22 cellular contexts compared by ENCODE assay signal in the genomic region with DNA sequence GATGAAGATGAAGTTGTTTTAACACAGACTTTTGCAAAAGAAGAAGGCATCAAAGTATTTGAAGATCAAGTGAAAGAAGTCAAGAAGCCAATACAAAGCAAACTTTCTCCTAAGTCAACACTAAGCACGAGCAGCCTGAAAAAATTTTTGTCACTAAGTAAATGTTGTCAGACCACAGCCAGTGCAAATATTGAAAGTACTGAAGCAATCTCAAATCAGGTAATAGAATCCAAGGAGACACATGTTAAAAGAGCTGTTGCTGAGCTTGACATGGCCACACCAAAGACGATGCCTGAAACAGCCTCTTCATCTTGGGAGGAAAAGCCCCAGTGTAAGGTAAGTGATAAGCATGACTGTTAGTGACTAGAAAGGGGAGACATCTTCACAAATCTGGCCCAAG.
A peak's percentile ranks its signal among the peaks of the same experiment; 100 is the strongest.
DNase-seq lines count a peak whose midpoint lies in the region; ATAC-seq, FAIRE-seq and TF ChIP-seq lines count a peak whose summit lies in the region.
"Had no signal": no experiment of that assay in that cellular context is flagged by ENCODE, and none has a peak within 500 bp of the region (broad histone marks: within the 10 kb centered on the region; RNA-seq: fewer than 3 reads in every experiment).

No MANE protein-coding gene starts in this region.

- intact Hi-C loops in prostate gland (cut with DNase I): no loop called here
- intact Hi-C loops in transverse colon (cut with DNase I; ENCODE audit: low total_unique reads): no loop called here

- H3K27ac Mint-ChIP-seq in activated naive CD4-positive, alpha-beta T cell treated with anti-CD3 and anti-CD28 coated beads, Interleukin-2, amount 50 U/mL, for 72 hours: no peak overlapping the region
- H3K27ac Mint-ChIP-seq: B cell, CD14-positive monocyte had no signal

- no peak overlapping the region for H3K27ac ChIP-seq in prostate gland
- no peak overlapping the region for H3K27ac ChIP-seq in transverse colon
- H3K27ac ChIP-seq: A549, SK-N-MC had no signal

- no peak for TF ChIP-seq EP300 in transverse colon (IDR thresholded peaks at IDR 0.05; ENCODE audit: low read depth)

- peaks cover 0 to 11% of the 10 kb centered on the region in 2 donors for H3K36me3 Mint-ChIP-seq in activated naive CD4-positive, alpha-beta T cell treated with anti-CD3 and anti-CD28 coated beads, Interleukin-2, amount 50 U/mL, for 72 hours
- H3K36me3 Mint-ChIP-seq: CD14-positive monocyte had no signal

- peak; percentile 90 for ATAC-seq in left lobe of liver
- no peak for ATAC-seq in activated naive CD4-positive, alpha-beta T cell treated with anti-CD3 and anti-CD28 coated beads, Interleukin-2, amount 50 U/mL, for 72 hours
- ATAC-seq: A549 had no signal

- H3K9me3 ChIP-seq in prostate gland (no peaks in the 10 kb centered on the region), transverse colon (peaks cover 0 to 11% of the 10 kb centered on the region in 2 donors)
- H3K9me3 ChIP-seq: A549 had no signal

- no peak for TF ChIP-seq CTCF in LNCaP clone FGC (IDR thresholded peaks at IDR 0.05; ENCODE audit: control insufficient read depth, extremely low read depth, insufficient read depth)
- TF ChIP-seq CTCF in prostate gland (IDR thresholded peaks at IDR 0.05): no peak
- TF ChIP-seq CTCF in transverse colon (IDR thresholded peaks at IDR 0.05): no peak

- H3K36me3 ChIP-seq in prostate gland (no peaks in the 10 kb centered on the region), transverse colon (no peaks in the 10 kb centered on the region)

- H3K4me3 ChIP-seq in LNCaP clone FGC (ENCODE audit: low read depth, low read length): no peak overlapping the region
- no peak overlapping the region for H3K4me3 ChIP-seq in prostate gland
- no peak overlapping the region for H3K4me3 ChIP-seq in transverse colon
- H3K4me3 ChIP-seq: A549, SK-N-MC had no signal

- H3K4me1 ChIP-seq in prostate gland (replicated peaks) (no peaks in the 10 kb centered on the region), transverse colon (no peaks in the 10 kb centered on the region)
- H3K4me1 ChIP-seq: A549 had no signal

- TF ChIP-seq POLR2A in prostate gland (IDR thresholded peaks at IDR 0.05) (no peak), GM12892 (IDR thresholded peaks at IDR 0.05; ENCODE audit: low read depth, low read length) (no peak), transverse colon (IDR thresholded peaks at IDR 0.05) (no peak)

- in situ Hi-C loops in transverse colon (cut with MboI; ENCODE audit: low pct_ligation_motif_present in 1 of 4, low pct_unique_long_range_greater_than_20kb in 1 of 4, low sequenced_read_pairs in 3 of 4): no loop called here

- H3K9me3 Mint-ChIP-seq in activated naive CD4-positive, alpha-beta T cell treated with anti-CD3 and anti-CD28 coated beads, Interleukin-2, amount 50 U/mL, for 72 hours: peaks cover 9 to 19% of the 10 kb centered on the region in 2 donors

- FAIRE-seq in GM12892 (lab: Jason Lieb, UNC): no peak
- FAIRE-seq: A549, GM18507, HTR-8/SVneo had no signal

- WGBS in prostate gland: 54% methylated on average over 2 of the region's 2 CpGs
- 40 to 44% methylated on average over 2 of the region's 2 CpGs for WGBS in transverse colon (ENCODE audit: low coverage in 1 of 2), 2 donors

- H3K27me3 ChIP-seq in prostate gland (replicated peaks; ENCODE audit: insufficient read depth): no peaks in the 10 kb centered on the region
- H3K27me3 ChIP-seq in transverse colon: no peaks in the 10 kb centered on the region

- peak; percentile 81 for DNase-seq in DMS53 (lab: John Stamatoyannopoulos, UW)
- peak; percentile 58 for DNase-seq in LNCaP clone FGC (ENCODE audit: low read depth)
- DNase-seq in left lobe of liver (ENCODE audit: low spot score): no peak
- peak; percentile 22 for DNase-seq in prostate gland (ENCODE audit: low spot score)
- no peak for DNase-seq in GM12892 (ENCODE audit: insufficient read length)
- DNase-seq in activated naive CD4-positive, alpha-beta T cell treated with anti-CD3 and anti-CD28 coated beads, Interleukin-2, amount 50 U/mL, for 72 hours (ENCODE audit: low spot score in 2 of 2): no peak
- DNase-seq in transverse colon: no peak
- DNase-seq: DMS79 treated with DMSO at 0.1 percent for 48 hours, GOT3, HCEC 1CT, Karpas-422, NCI-H1694 treated with DMSO at 0.1 percent for 48 hours, NCI-H446 treated with DMSO at 0.1 percent for 48 hours, NCI-H526 treated with DMSO at 0.1 percent for 48 hours, Right ventricle myocardium superior, SW 1271 had no signal

Comparison
In these comparisons a context has a peak if more than half of its experiments do, and no peak if none do; other contexts are left out.
1. DNase-seq: peak in DMS53 (single experiment), LNCaP clone FGC (single experiment) and prostate gland (single experiment); none in left lobe of liver (single experiment), GM12892 (single experiment), activated naive CD4-positive, alpha-beta T cell treated with anti-CD3 and anti-CD28 coated beads, Interleukin-2, amount 50 U/mL, for 72 hours (0 of 2) and transverse colon (single experiment).